Comparison of ENCODE assay signal across 9 cellular contexts in genomic region chr5:141940695-141941271, GRCh38. TPM values are rescaled to one million over a fixed set of nuclear protein-coding genes. Genes with fewer than 3 reads are reported as not detected.
DNase-seq lines count a peak whose midpoint lies in the region; ATAC-seq, FAIRE-seq and TF ChIP-seq lines count a peak whose summit lies in the region.
"Had no signal": no experiment of that assay in that cellular context is flagged by ENCODE, and none has a peak within 500 bp of the region (broad histone marks: within the 10 kb centered on the region; RNA-seq: fewer than 3 reads in every experiment).

No MANE protein-coding gene starts in this region.

- H3K9me3 ChIP-seq in CD4-positive, alpha-beta T cell (ENCODE audit: control insufficient read depth, low read length): no peaks in the 10 kb centered on the region
- no peaks in the 10 kb centered on the region for H3K9me3 ChIP-seq in endothelial cell of umbilical vein (replicated peaks; ENCODE audit: control insufficient read depth, insufficient read depth, low read length)

- H3K36me3 Mint-ChIP-seq in CD4-positive, alpha-beta T cell (ENCODE audit: low read depth): peaks cover 36% of the 10 kb centered on the region
- H3K36me3 Mint-ChIP-seq in progenitor cell of endocrine pancreas (ENCODE audit: insufficient read depth): peaks cover 4% of the 10 kb centered on the region

- no peaks in the 10 kb centered on the region for H3K79me2 ChIP-seq in endothelial cell of umbilical vein (ENCODE audit: control insufficient read depth, insufficient read depth, low read length)

- no peak for TF ChIP-seq POLR2A in endothelial cell of umbilical vein (IDR thresholded peaks at IDR 0.05; ENCODE audit: low read depth, low read length)

- no peak overlapping the region for H3K27ac ChIP-seq in CD4-positive, alpha-beta T cell (ENCODE audit: low read depth, low read length)
- peak overlapping the region; percentile 19 for H3K27ac ChIP-seq in endothelial cell of umbilical vein (ENCODE audit: insufficient read depth, low read depth, low read length)

- H3K9me1 ChIP-seq in endothelial cell of umbilical vein (replicated peaks; ENCODE audit: control insufficient read depth, extremely low read depth, insufficient read depth, low read length): no peaks in the 10 kb centered on the region

- FAIRE-seq in endothelial cell of umbilical vein (lab: Jason Lieb, UNC): no peak
- FAIRE-seq: GM12892 had no signal

- no peaks in the 10 kb centered on the region for H3K4me1 Mint-ChIP-seq in CD4-positive, alpha-beta T cell (ENCODE audit: low read depth)
- peaks cover 7% of the 10 kb centered on the region for H3K4me1 Mint-ChIP-seq in progenitor cell of endocrine pancreas (ENCODE audit: low read depth)

- dilution Hi-C loops in endothelial cell of umbilical vein (cut with MboI; ENCODE audit: extremely low pct_ligation_motif_present, low sequenced_read_pairs): no loop called here

- no peak overlapping the region for H3K4me3 Mint-ChIP-seq in CD4-positive, alpha-beta T cell
- no peak overlapping the region for H3K4me3 Mint-ChIP-seq in progenitor cell of endocrine pancreas (ENCODE audit: low read depth)

- no peaks in the 10 kb centered on the region for H3K9me3 Mint-ChIP-seq in CD4-positive, alpha-beta T cell
- no peaks in the 10 kb centered on the region for H3K9me3 Mint-ChIP-seq in progenitor cell of endocrine pancreas (ENCODE audit: low read depth)

- no peaks in the 10 kb centered on the region for H3K27me3 ChIP-seq in CD4-positive, alpha-beta T cell (ENCODE audit: control insufficient read depth, insufficient read depth, low read length)
- H3K27me3 ChIP-seq in endothelial cell of umbilical vein (ENCODE audit: control insufficient read depth in 2 of 2, insufficient read depth in 2 of 2, low read length in 2 of 2): no peaks in the 10 kb centered on the region

- H3K4me2 ChIP-seq in endothelial cell of umbilical vein (ENCODE audit: insufficient read depth, low read length): no peak overlapping the region

- no peak for DNase-seq in CD4-positive, alpha-beta T cell
- DNase-seq in RPMI8226 (peak; percentile 80), endothelial cell of umbilical vein (ENCODE audit: low read depth, low spot score) (no peak), progenitor cell of endocrine pancreas (ENCODE audit: low spot score, unreplicated experiment) (no peak), epidermal melanocyte (ENCODE audit: insufficient read length, low spot score) (no peak), middle frontal gyrus (ENCODE audit: extremely low spot score, low spot score) (no peak)

- H2AFZ ChIP-seq in endothelial cell of umbilical vein (ENCODE audit: low read depth, low read length): no peak overlapping the region

- no peak overlapping the region for H3K4me3 ChIP-seq in endothelial cell of umbilical vein (replicated peaks in 1 of 3; ENCODE audit: insufficient read depth in 1 of 3, low read depth in 1 of 3, low read length in 3 of 3)

- POLR2A ChIA-PET in CD4-positive, alpha-beta T cell (lab: Charles Lee): interaction anchor here (2.3 kb wide), 1 partner anchor 20 kb away, joined by 8 read pairs; no protein-coding TSS in a partner anchor
- POLR2A ChIA-PET in endothelial cell of umbilical vein (lab: Charles Lee): interaction anchor here (1.2 to 2.5 kb wide), 2 partner anchors 17 to 19 kb away, joined by 3 to 9 read pairs; partner anchors contain the start of gene DELE1

- peak overlapping the region; percentile 23 for H3K27ac Mint-ChIP-seq in CD4-positive, alpha-beta T cell
- H3K27ac Mint-ChIP-seq in progenitor cell of endocrine pancreas: no peak overlapping the region

- no peak overlapping the region for H3K9ac ChIP-seq in endothelial cell of umbilical vein (replicated peaks; ENCODE audit: extremely low read depth, insufficient read depth, low read length)

- peaks cover 11 to 24% of the 10 kb centered on the region in 2 experiments for H3K36me3 ChIP-seq in endothelial cell of umbilical vein (ENCODE audit: control insufficient read depth in 2 of 2, extremely low read depth in 1 of 2, insufficient read depth in 2 of 2, low read length in 2 of 2)

- no peaks in the 10 kb centered on the region for H3K27me3 Mint-ChIP-seq in CD4-positive, alpha-beta T cell
- no peaks in the 10 kb centered on the region for H3K27me3 Mint-ChIP-seq in progenitor cell of endocrine pancreas

- no TSS peak for BruUV-seq in endothelial cell of umbilical vein (replicated peaks; lab: Mats Ljungman, UMichigan)

- H3K4me1 ChIP-seq in endothelial cell of umbilical vein (ENCODE audit: control insufficient read depth, extremely low read depth, insufficient read depth, low read length): peaks cover 27% of the 10 kb centered on the region

- TF ChIP-seq CTCF in CD4-positive, alpha-beta T cell (IDR thresholded peaks at IDR 0.05): no peak
- TF ChIP-seq CTCF in endothelial cell of umbilical vein (IDR thresholded peaks at IDR 0.05; ENCODE audit: extremely low read depth in 1 of 2, insufficient read depth in 1 of 2, low read depth in 1 of 2, low read length in 2 of 2) (peak; percentile 5 to 30), progenitor cell of endocrine pancreas (IDR thresholded peaks at IDR 0.05; ENCODE audit: unreplicated experiment) (peak; percentile 21)

- intact Hi-C loops in CD4-positive, alpha-beta T cell (cut with DNase I, micrococcal nuclease): no loop called here
- intact Hi-C loops in endothelial cell of umbilical vein (cut with micrococcal nuclease): loop anchor here (1.0 to 2.0 kb wide), 2 partner anchors 16 to 18 kb away; partner anchors contain the start of gene PCDH12

- H4K20me1 ChIP-seq in endothelial cell of umbilical vein (replicated peaks; ENCODE audit: control insufficient read depth, extremely low read depth, insufficient read depth, low read length): no peaks in the 10 kb centered on the region

- no peak for ATAC-seq in CD4-positive, alpha-beta T cell (ENCODE audit: poor library complexity)
- ATAC-seq in HG03135 (IDR thresholded peaks at IDR 0.05; ENCODE audit: unreplicated experiment) (no peak), HG03175 (IDR thresholded peaks at IDR 0.05; ENCODE audit: unreplicated experiment) (no peak)

- CTCF ChIA-PET in CD4-positive, alpha-beta T cell (lab: Charles Lee): interaction anchor here (1.0 to 1.3 kb wide), 3 partner anchors 20 to 62 kb away, joined by 3 to 4 read pairs (median 3); partner anchors contain the start of gene RNF14
- CTCF ChIA-PET in endothelial cell of umbilical vein (lab: Charles Lee): interaction anchor here (0.7 to 10.9 kb wide), 14 partner anchors 11 to 258 kb away, joined by 3 to 244 read pairs (median 4); partner anchors contain the start of genes DELE1, PCDH1, PCDH12 and RNF14

TF ChIP-seq in endothelial cell of umbilical vein, 7 proteins besides CTCF, POLR2A, EP300 and RAD21:
- TF ChIP-seq MAX (IDR thresholded peaks at IDR 0.05; ENCODE audit: insufficient read depth, insufficient read length) (no peak), FOS (IDR thresholded peaks at IDR 0.05; ENCODE audit: borderline replicate concordance, insufficient read depth, low read length) (no peak), MYC (IDR thresholded peaks at IDR 0.05; ENCODE audit: low read depth, low read length) (no peak), EZH2 (IDR thresholded peaks at IDR 0.05; ENCODE audit: borderline replicate concordance, low read depth, low read length, severe bottlenecking) (no peak), GATA2 (IDR thresholded peaks at IDR 0.05; ENCODE audit: insufficient read depth, insufficient read length, low read depth, low read length) (no peak), POLR2AphosphoS5 (IDR thresholded peaks at IDR 0.05; ENCODE audit: insufficient read depth, low read depth, low read length) (no peak), JUN (IDR thresholded peaks at IDR 0.05; ENCODE audit: borderline replicate concordance, insufficient read depth, insufficient read length, low read depth) (no peak)

RNA-seq across cellular contexts. Expression of gene DELE1, which starts 17.1 kb away (rescaled TPM):
- total RNA-seq in CD4-positive, alpha-beta T cell: 10 to 100 TPM; 60.0 to 61.1 TPM
- total RNA-seq in endothelial cell of umbilical vein (67.0 and 105 TPM in 2 replicates), progenitor cell of endocrine pancreas (86.1 and 93.4 TPM in 2 replicates)
- polyA plus RNA-seq in endothelial cell of umbilical vein: 121 and 139 TPM in 2 replicates
- 80.8 and 91.2 TPM in 2 replicates for polyA plus RNA-seq in endothelial cell of umbilical vein (2011; cell fraction: cytosol; rRNA removed)
- 291 and 301 TPM in 2 replicates for polyA plus RNA-seq in endothelial cell of umbilical vein (2011; cell fraction: nucleus; rRNA removed)
- polyA plus RNA-seq in endothelial cell of umbilical vein (2012): 60.1 and 60.8 TPM in 2 replicates
- polyA minus RNA-seq in endothelial cell of umbilical vein: 96.7 and 110 TPM in 2 replicates
- 29.9 TPM for polyA minus RNA-seq in endothelial cell of umbilical vein (2011; cell fraction: cytosol; rRNA and poly(A)+ RNA removed)
- polyA minus RNA-seq in endothelial cell of umbilical vein (2011; cell fraction: nucleus; rRNA and poly(A)+ RNA removed): 83.3 and 102 TPM in 2 replicates

RNA-seq across cellular contexts. Expression of gene PCDH12, which starts 17.2 kb away (rescaled TPM):
- not detected for total RNA-seq in CD4-positive, alpha-beta T cell
- total RNA-seq in endothelial cell of umbilical vein (18.5 and 20.4 TPM in 2 replicates), progenitor cell of endocrine pancreas (not detected in 2 replicates)
- polyA plus RNA-seq in endothelial cell of umbilical vein: 5.5 and 6.2 TPM in 2 replicates
- polyA plus RNA-seq in endothelial cell of umbilical vein (2011; cell fraction: cytosol; rRNA removed): 3.2 and 3.6 TPM in 2 replicates
- polyA plus RNA-seq in endothelial cell of umbilical vein (2011; cell fraction: nucleus; rRNA removed): 2.6 and 2.9 TPM in 2 replicates
- 5.4 and 7.7 TPM in 2 replicates for polyA plus RNA-seq in endothelial cell of umbilical vein (2012)
- polyA minus RNA-seq in endothelial cell of umbilical vein: 6.9 and 10.3 TPM in 2 replicates
- polyA minus RNA-seq in endothelial cell of umbilical vein (2011; cell fraction: cytosol; rRNA and poly(A)+ RNA removed): 0.82 TPM
- polyA minus RNA-seq in endothelial cell of umbilical vein (2011; cell fraction: nucleus; rRNA and poly(A)+ RNA removed): 2.7 and 5.1 TPM in 2 replicates

RNA-seq across cellular contexts. Expression of gene RNF14, which starts 28.1 kb away (rescaled TPM):
- 10 to 100 TPM in 1 of 2 experiments, 1 to 10 TPM in 1; 8.9 to 10.7 TPM for total RNA-seq in CD4-positive, alpha-beta T cell
- 53.1 and 55.9 TPM in 2 replicates for total RNA-seq in endothelial cell of umbilical vein
- polyA plus RNA-seq in endothelial cell of umbilical vein: 20.3 and 23.5 TPM in 2 replicates
- polyA plus RNA-seq in endothelial cell of umbilical vein (2011; cell fraction: cytosol; rRNA removed): 31.4 and 34.3 TPM in 2 replicates
- 32.0 and 32.5 TPM in 2 replicates for polyA plus RNA-seq in endothelial cell of umbilical vein (2011; cell fraction: nucleus; rRNA removed)
- 75.7 and 87.2 TPM in 2 replicates for polyA plus RNA-seq in endothelial cell of umbilical vein (2012)
- 56.2 and 56.9 TPM in 2 replicates for polyA minus RNA-seq in endothelial cell of umbilical vein
- polyA minus RNA-seq in endothelial cell of umbilical vein (2011; cell fraction: cytosol; rRNA and poly(A)+ RNA removed): 8.6 TPM
- 18.4 and 29.8 TPM in 2 replicates for polyA minus RNA-seq in endothelial cell of umbilical vein (2011; cell fraction: nucleus; rRNA and poly(A)+ RNA removed)
- 35.5 and 37.3 TPM in 2 replicates for total RNA-seq in progenitor cell of endocrine pancreas

Comparison
In these comparisons a context has a peak if more than half of its experiments do, and no peak if none do; other contexts are left out.
1. RNA of gene PCDH12, which starts 17.2 kb away (total RNA-seq): 18.5 to 20.4 TPM in endothelial cell of umbilical vein; not detected in CD4-positive, alpha-beta T cell and not detected in progenitor cell of endocrine pancreas; every median in the first group is over 10 times any median in the second.